In genomic region chr22:38963872-38964271, GRCh38 we compare ENCODE assay signal across 1 cellular context.
A peak's percentile ranks its signal among the peaks of the same experiment; 100 is the strongest.
TF ChIP-seq lines count a peak whose summit lies in the region.

No MANE protein-coding gene starts in this region.

TF ChIP-seq in HepG2, 621 proteins besides CTCF, POLR2A, EP300 and RAD21 (continued from another document and continues in another):
- TF ChIP-seq, protein P1, sequence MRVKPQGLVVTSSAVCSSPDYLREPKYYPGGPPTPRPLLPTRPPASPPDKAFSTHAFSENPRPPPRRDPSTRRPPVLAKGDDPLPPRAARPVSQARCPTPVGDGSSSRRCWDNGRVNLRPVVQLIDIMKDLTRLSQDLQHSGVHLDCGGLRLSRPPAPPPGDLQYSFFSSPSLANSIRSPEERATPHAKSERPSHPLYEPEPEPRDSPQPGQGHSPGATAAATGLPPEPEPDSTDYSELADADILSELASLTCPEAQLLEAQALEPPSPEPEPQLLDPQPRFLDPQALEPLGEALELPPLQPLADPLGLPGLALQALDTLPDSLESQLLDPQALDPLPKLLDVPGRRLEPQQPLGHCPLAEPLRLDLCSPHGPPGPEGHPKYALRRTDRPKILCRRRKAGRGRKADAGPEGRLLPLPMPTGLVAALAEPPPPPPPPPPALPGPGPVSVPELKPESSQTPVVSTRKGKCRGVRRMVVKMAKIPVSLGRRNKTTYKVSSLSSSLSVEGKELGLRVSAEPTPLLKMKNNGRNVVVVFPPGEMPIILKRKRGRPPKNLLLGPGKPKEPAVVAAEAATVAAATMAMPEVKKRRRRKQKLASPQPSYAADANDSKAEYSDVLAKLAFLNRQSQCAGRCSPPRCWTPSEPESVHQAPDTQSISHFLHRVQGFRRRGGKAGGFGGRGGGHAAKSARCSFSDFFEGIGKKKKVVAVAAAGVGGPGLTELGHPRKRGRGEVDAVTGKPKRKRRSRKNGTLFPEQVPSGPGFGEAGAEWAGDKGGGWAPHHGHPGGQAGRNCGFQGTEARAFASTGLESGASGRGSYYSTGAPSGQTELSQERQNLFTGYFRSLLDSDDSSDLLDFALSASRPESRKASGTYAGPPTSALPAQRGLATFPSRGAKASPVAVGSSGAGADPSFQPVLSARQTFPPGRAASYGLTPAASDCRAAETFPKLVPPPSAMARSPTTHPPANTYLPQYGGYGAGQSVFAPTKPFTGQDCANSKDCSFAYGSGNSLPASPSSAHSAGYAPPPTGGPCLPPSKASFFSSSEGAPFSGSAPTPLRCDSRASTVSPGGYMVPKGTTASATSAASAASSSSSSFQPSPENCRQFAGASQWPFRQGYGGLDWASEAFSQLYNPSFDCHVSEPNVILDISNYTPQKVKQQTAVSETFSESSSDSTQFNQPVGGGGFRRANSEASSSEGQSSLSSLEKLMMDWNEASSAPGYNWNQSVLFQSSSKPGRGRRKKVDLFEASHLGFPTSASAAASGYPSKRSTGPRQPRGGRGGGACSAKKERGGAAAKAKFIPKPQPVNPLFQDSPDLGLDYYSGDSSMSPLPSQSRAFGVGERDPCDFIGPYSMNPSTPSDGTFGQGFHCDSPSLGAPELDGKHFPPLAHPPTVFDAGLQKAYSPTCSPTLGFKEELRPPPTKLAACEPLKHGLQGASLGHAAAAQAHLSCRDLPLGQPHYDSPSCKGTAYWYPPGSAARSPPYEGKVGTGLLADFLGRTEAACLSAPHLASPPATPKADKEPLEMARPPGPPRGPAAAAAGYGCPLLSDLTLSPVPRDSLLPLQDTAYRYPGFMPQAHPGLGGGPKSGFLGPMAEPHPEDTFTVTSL (CRISPR knock-in tag; IDR thresholded peaks at IDR 0.05; ENCODE audit: borderline replicate concordance), result no peak
- TF ChIP-seq CENPT (CRISPR knock-in tag; IDR thresholded peaks at IDR 0.05; ENCODE audit: low read depth) (no peak), ZNF646 (CRISPR knock-in tag; IDR thresholded peaks at IDR 0.05) (peak; percentile 96), SAP130 (CRISPR knock-in tag; IDR thresholded peaks at IDR 0.05; ENCODE audit: low read depth) (peak; percentile 50; the same call in 1 of the 2 replicates), SIX4 (CRISPR knock-in tag; IDR thresholded peaks at IDR 0.05) (no peak), ZFP90 (CRISPR knock-in tag; IDR thresholded peaks at IDR 0.05; ENCODE audit: borderline replicate concordance) (0 out of 2 replicates have a peak, but pooled peaks have one; percentile 24), PAF1 (CRISPR knock-in tag; IDR thresholded peaks at IDR 0.05) (no peak), ZZZ3 (CRISPR knock-in tag; IDR thresholded peaks at IDR 0.05; ENCODE audit: borderline replicate concordance) (peak; percentile 59; the same call in 1 of the 2 replicates), PLSCR1 (CRISPR knock-in tag; IDR thresholded peaks at IDR 0.05; ENCODE audit: borderline replicate concordance) (no peak), SMAD3 (CRISPR knock-in tag; IDR thresholded peaks at IDR 0.05) (no peak), MNT (IDR thresholded peaks at IDR 0.05) (0 out of 2 replicates have a peak, but pooled peaks have one; percentile 6), ZNF574 (CRISPR knock-in tag; IDR thresholded peaks at IDR 0.05) (peak; percentile 35; the same call in 1 of the 2 replicates)
- TF ChIP-seq, protein P2, sequence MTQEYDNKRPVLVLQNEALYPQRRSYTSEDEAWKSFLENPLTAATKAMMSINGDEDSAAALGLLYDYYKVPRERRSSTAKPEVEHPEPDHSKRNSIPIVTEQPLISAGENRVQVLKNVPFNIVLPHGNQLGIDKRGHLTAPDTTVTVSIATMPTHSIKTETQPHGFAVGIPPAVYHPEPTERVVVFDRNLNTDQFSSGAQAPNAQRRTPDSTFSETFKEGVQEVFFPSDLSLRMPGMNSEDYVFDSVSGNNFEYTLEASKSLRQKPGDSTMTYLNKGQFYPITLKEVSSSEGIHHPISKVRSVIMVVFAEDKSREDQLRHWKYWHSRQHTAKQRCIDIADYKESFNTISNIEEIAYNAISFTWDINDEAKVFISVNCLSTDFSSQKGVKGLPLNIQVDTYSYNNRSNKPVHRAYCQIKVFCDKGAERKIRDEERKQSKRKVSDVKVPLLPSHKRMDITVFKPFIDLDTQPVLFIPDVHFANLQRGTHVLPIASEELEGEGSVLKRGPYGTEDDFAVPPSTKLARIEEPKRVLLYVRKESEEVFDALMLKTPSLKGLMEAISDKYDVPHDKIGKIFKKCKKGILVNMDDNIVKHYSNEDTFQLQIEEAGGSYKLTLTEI (CRISPR knock-in tag; conservative IDR thresholded peaks at IDR 0.05), result no peak
- TF ChIP-seq, protein P3, sequence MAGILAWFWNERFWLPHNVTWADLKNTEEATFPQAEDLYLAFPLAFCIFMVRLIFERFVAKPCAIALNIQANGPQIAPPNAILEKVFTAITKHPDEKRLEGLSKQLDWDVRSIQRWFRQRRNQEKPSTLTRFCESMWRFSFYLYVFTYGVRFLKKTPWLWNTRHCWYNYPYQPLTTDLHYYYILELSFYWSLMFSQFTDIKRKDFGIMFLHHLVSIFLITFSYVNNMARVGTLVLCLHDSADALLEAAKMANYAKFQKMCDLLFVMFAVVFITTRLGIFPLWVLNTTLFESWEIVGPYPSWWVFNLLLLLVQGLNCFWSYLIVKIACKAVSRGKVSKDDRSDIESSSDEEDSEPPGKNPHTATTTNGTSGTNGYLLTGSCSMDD (CRISPR knock-in tag; IDR thresholded peaks at IDR 0.05), result no peak
- TF ChIP-seq, protein P4, sequence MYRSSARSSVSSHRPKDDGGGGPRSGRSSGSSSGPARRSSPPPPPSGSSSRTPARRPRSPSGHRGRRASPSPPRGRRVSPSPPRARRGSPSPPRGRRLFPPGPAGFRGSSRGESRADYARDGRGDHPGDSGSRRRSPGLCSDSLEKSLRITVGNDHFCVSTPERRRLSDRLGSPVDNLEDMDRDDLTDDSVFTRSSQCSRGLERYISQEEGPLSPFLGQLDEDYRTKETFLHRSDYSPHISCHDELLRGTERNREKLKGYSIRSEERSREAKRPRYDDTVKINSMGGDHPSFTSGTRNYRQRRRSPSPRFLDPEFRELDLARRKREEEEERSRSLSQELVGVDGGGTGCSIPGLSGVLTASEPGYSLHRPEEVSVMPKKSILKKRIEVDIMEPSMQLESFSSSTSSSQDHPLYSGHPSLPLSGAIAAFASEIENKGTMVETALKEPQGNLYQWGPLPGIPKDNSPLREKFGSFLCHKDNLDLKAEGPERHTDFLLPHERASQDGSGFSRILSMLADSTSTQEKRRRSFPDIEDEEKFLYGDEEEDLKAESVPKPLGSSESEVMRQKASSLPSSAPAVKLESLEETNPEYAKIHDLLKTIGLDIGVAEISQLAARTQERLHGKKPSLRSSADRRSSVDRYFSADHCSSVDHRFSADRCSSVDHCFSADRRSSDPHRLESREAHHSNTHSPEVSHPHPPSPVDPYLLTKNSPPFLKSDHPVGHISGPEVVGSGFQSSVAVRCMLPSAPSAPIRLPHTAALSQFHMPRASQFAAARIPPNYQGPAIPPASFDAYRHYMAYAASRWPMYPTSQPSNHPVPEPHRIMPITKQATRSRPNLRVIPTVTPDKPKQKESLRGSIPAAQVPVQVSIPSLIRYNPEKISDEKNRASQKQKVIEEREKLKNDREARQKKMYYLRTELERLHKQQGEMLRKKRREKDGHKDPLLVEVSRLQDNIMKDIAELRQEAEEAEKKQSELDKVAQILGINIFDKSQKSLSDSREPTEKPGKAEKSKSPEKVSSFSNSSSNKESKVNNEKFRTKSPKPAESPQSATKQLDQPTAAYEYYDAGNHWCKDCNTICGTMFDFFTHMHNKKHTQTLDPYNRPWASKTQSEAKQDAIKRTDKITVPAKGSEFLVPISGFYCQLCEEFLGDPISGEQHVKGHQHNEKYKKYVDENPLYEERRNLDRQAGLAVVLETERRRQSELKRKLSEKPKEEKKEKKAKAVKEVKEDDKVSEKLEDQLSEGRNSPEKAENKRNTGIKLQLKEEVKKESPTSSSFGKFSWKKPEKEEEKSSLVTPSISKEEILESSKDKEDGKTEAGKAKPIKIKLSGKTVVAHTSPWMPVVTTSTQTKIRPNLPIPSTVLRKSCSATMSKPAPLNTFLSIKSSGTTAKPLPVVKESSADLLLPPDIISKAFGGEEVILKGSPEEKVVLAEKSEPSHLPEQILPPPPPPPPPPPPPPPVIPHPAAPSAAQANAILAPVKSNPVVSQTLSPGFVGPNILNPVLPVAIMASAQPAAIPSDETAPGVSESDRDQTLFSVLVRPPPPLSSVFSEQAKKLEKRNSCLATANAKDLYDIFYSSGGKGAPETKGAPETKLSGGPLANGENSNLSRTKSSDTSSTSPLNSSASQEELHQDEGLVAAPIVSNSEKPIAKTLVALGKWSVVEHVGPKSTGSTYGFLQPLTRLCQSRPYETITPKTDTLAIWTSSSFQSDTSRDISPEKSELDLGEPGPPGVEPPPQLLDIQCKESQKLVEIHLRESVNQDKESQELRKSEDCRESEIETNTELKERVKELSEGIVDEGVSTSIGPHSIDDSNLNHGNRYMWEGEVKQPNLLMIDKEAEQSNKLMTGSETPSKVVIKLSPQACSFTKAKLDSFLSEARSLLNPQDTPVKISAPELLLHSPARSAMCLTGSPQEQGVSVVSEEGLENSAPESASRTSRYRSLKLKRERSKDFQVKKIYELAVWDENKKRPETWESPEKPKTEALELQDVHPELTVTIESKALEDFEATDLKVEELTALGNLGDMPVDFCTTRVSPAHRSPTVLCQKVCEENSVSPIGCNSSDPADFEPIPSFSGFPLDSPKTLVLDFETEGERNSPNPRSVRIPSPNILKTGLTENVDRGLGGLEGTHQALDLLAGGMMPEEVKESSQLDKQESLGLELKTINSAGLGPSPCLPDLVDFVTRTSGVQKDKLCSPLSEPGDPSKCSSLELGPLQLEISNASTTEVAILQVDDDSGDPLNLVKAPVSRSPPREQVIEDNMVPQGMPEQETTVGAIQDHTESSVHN (CRISPR knock-in tag; IDR thresholded peaks at IDR 0.05), result no peak
